ENCODE assay signal across 6 cellular contexts in the genomic region with DNA sequence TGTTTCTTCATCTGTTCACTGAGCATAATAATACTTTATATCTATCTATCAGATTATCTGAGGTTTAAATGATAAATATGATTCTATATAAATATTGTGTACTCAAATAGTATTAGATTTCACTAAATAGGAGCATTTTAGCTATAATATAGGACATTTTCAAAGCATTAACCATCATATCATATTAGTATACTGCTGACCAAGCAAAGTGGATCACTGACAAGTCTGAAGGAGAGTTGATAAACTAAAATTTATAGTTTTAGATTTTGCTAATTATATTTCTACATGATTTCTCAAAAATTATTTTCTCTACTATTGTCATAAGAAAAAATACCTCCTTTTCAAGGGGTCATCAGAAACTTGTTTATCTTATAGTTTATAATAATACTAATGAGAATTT.
"Had no signal": no experiment of that assay in that cellular context is flagged by ENCODE, and none has a peak within 500 bp of the region (broad histone marks: within the 10 kb centered on the region; RNA-seq: fewer than 3 reads in every experiment).

No MANE protein-coding gene starts in this region.

- H3K27ac ChIP-seq: HL-60 had no signal

- FAIRE-seq: HTR-8/SVneo, K562 had no signal

- DNase-seq: IMR-90, KBM-7, KG1 had no signal

- H3K4me3 ChIP-seq: K562 had no signal

- ATAC-seq: K562 had no signal
